Comparison of ENCODE assay signal across 1 cellular context in the genomic region with DNA sequence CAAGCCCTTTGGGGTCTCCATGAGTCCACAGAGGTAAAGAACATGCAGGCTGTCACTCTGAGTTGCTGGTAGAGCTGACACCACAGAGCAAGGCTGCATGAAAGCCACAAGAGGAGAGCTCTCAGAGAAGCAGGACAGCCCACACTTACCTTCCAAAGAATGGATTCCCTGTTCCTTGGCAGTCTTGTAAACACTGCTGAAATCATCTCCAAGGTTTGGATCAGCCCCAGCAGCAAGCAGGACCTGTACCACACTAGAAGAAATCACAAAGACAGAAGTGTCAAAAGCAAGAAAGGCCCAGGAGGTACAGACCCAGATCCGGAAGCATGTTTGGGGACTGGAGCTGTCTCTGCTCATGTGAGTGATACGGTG.
TF ChIP-seq lines count a peak whose summit lies in the region.

No MANE protein-coding gene starts in this region.

TF ChIP-seq in IMR-90, 13 proteins besides CTCF, POLR2A, EP300 and RAD21 (continued from another document):
- TF ChIP-seq, protein P1, sequence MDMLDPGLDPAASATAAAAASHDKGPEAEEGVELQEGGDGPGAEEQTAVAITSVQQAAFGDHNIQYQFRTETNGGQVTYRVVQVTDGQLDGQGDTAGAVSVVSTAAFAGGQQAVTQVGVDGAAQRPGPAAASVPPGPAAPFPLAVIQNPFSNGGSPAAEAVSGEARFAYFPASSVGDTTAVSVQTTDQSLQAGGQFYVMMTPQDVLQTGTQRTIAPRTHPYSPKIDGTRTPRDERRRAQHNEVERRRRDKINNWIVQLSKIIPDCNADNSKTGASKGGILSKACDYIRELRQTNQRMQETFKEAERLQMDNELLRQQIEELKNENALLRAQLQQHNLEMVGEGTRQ (IDR thresholded peaks at IDR 0.05; ENCODE audit: low read depth, low read length), result no peak
- no peak for TF ChIP-seq SMC3 (IDR thresholded peaks at IDR 0.05; ENCODE audit: low read depth, low read length)
TF ChIP-seq in IMR-90: peak in this region for 0.
